1 cellular context compared by ENCODE assay signal in the genomic region with DNA sequence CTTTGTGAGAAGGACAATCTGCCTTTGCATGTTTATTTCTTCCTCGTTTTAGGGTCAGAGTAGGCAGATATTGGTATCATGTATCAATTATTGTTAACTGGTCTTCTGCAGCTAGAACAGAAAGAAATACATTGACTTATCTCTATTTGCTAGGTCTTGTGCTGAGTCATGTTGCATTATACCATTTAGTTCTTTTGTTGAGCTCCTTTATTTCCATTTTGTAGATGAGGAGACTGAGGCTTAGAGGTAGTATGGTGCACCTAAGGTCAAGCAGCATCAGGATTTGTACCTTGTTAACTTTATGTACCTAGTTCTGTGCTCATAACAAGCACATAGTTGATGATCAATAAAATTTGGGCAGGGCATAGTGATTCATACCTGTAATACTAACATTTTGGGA.
TF ChIP-seq lines count a peak whose summit lies in the region.

No MANE protein-coding gene starts in this region.

TF ChIP-seq in GM12878, 131 proteins besides CTCF, POLR2A, EP300 and RAD21 (continued from another document):
- TF ChIP-seq, protein P1, sequence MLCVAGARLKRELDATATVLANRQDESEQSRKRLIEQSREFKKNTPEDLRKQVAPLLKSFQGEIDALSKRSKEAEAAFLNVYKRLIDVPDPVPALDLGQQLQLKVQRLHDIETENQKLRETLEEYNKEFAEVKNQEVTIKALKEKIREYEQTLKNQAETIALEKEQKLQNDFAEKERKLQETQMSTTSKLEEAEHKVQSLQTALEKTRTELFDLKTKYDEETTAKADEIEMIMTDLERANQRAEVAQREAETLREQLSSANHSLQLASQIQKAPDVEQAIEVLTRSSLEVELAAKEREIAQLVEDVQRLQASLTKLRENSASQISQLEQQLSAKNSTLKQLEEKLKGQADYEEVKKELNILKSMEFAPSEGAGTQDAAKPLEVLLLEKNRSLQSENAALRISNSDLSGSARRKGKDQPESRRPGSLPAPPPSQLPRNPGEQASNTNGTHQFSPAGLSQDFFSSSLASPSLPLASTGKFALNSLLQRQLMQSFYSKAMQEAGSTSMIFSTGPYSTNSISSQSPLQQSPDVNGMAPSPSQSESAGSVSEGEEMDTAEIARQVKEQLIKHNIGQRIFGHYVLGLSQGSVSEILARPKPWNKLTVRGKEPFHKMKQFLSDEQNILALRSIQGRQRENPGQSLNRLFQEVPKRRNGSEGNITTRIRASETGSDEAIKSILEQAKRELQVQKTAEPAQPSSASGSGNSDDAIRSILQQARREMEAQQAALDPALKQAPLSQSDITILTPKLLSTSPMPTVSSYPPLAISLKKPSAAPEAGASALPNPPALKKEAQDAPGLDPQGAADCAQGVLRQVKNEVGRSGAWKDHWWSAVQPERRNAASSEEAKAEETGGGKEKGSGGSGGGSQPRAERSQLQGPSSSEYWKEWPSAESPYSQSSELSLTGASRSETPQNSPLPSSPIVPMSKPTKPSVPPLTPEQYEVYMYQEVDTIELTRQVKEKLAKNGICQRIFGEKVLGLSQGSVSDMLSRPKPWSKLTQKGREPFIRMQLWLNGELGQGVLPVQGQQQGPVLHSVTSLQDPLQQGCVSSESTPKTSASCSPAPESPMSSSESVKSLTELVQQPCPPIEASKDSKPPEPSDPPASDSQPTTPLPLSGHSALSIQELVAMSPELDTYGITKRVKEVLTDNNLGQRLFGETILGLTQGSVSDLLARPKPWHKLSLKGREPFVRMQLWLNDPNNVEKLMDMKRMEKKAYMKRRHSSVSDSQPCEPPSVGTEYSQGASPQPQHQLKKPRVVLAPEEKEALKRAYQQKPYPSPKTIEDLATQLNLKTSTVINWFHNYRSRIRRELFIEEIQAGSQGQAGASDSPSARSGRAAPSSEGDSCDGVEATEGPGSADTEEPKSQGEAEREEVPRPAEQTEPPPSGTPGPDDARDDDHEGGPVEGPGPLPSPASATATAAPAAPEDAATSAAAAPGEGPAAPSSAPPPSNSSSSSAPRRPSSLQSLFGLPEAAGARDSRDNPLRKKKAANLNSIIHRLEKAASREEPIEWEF (IDR thresholded peaks at IDR 0.05; ENCODE audit: insufficient replicate concordance, low read depth, low read length) = no peak
- TF ChIP-seq IRF5 (IDR thresholded peaks at IDR 0.05; ENCODE audit: borderline replicate concordance) (no peak), MEF2B (IDR thresholded peaks at IDR 0.05; ENCODE audit: partially characterized antibody, poor library complexity, severe bottlenecking) (no peak), SMAD1 (IDR thresholded peaks at IDR 0.05; ENCODE audit: low read depth, partially characterized antibody) (no peak), SP1 (IDR thresholded peaks at IDR 0.05; ENCODE audit: low read depth, low read length) (no peak), BACH1 (IDR thresholded peaks at IDR 0.05; ENCODE audit: borderline replicate concordance) (no peak), ZNF687 (IDR thresholded peaks at IDR 0.05) (no peak), LARP7 (IDR thresholded peaks at IDR 0.05) (no peak), HDAC6 (IDR thresholded peaks at IDR 0.05; ENCODE audit: unreplicated experiment) (no peak), NFXL1 (IDR thresholded peaks at IDR 0.05; ENCODE audit: borderline replicate concordance) (no peak)
